16 cellular contexts compared by ENCODE assay signal in genomic region chr10:53357587-53357986, GRCh38.
DNase-seq lines count a peak whose midpoint lies in the region; ATAC-seq and TF ChIP-seq lines count a peak whose summit lies in the region.
"Had no signal": no experiment of that assay in that cellular context is flagged by ENCODE, and none has a peak within 500 bp of the region (broad histone marks: within the 10 kb centered on the region; RNA-seq: fewer than 3 reads in every experiment).

No MANE protein-coding gene starts in this region.

- no peaks in the 10 kb centered on the region for H4K20me1 ChIP-seq in GM23338 (replicated peaks; ENCODE audit: insufficient read depth)
- H4K20me1 ChIP-seq: BLaER1 treated with 17β-estradiol and CSF1 and Interleukin-3, amounts not matched to agents 10 nM and 100 nM had no signal

- no peaks in the 10 kb centered on the region for H3F3A ChIP-seq in GM23338 (replicated peaks; ENCODE audit: low read depth)

- H3K4me3 ChIP-seq in GM23338 (no peak overlapping the region), endodermal cell (ENCODE audit: low read length) (no peak overlapping the region)
- H3K4me3 ChIP-seq: A549; BLaER1 treated with 17β-estradiol and CSF1 and Interleukin-3, amounts not matched to agents 10 nM and 100 nM; SK-N-MC had no signal

- H3K4me2 ChIP-seq in GM23338 = 0 out of 2 replicates have a peak overlapping the region, but pooled peaks have one; percentile 7
- H3K4me2 ChIP-seq: A549; BLaER1 treated with 17β-estradiol and CSF1 and Interleukin-3, amounts not matched to agents 10 nM and 100 nM had no signal

- peaks cover 41% of the 10 kb centered on the region for H3K36me3 Mint-ChIP-seq in GM23338 (ENCODE audit: low read depth)
- H3K36me3 Mint-ChIP-seq in endodermal cell (ENCODE audit: low read depth) = peaks cover 5% of the 10 kb centered on the region

- no peaks in the 10 kb centered on the region for H3K27me3 ChIP-seq in GM23338 (ENCODE audit: insufficient read depth)
- H3K27me3 ChIP-seq in endodermal cell (ENCODE audit: control insufficient read depth, insufficient read depth, low read length, poor library complexity, severe bottlenecking) = no peaks in the 10 kb centered on the region
- H3K27me3 ChIP-seq: BLaER1 treated with 17β-estradiol and CSF1 and Interleukin-3, amounts not matched to agents 10 nM and 100 nM had no signal

- DNase-seq in GM23338 (ENCODE audit: low spot score) (no peak), NCI-H69 (lab: John Stamatoyannopoulos, UW) (peak; percentile 30), endodermal cell (no peak), kidney tubule cell (ENCODE audit: low spot score) (peak; percentile 2), NCI-H748 treated with DMSO at 0.1 percent for 48 hours (lab: John Stamatoyannopoulos, UW) (no peak)
- DNase-seq in stimulated activated CD4-positive, alpha-beta T cell treated with anti-CD3 and anti-CD28 coated beads, Interleukin-1b, Interleukin-23, amount 100 ng/mL, for 48 hours = no peak
- no peak for DNase-seq in central memory CD4-positive, alpha-beta T cell
- DNase-seq: DND-41, GDM1, NCI-H1105 treated with DMSO at 0.1 percent for 48 hours, NCI-H187 treated with DMSO at 0.1 percent for 48 hours had no signal

- no peak for ATAC-seq in GM23338
- no peak for ATAC-seq in HG03457 (IDR thresholded peaks at IDR 0.05; ENCODE audit: unreplicated experiment)
- ATAC-seq: A549, Right ventricle myocardium inferior had no signal

- H3K79me2 ChIP-seq in GM23338 (replicated peaks; ENCODE audit: insufficient read depth) = no peaks in the 10 kb centered on the region

- H3K9me3 ChIP-seq in endodermal cell (ENCODE audit: control insufficient read depth, low read length) = peaks cover 12% of the 10 kb centered on the region
- H3K9me3 ChIP-seq: A549; BLaER1 treated with 17β-estradiol and CSF1 and Interleukin-3, amounts not matched to agents 10 nM and 100 nM had no signal

- peaks cover 32% of the 10 kb centered on the region for H3K4me1 Mint-ChIP-seq in GM23338
- H3K4me1 Mint-ChIP-seq in endodermal cell = peaks cover 21% of the 10 kb centered on the region

- H3K27ac ChIP-seq in GM23338 (ENCODE audit: low read depth) = peak overlapping the region; percentile 97
- peak overlapping the region; percentile 14 for H3K27ac ChIP-seq in endodermal cell (ENCODE audit: low read depth, low read length)
- H3K27ac ChIP-seq: A549; BLaER1 treated with 17β-estradiol and CSF1 and Interleukin-3, amounts not matched to agents 10 nM and 100 nM; SK-N-MC had no signal

- H3K4me3 Mint-ChIP-seq in GM23338 = no peak overlapping the region
- no peak overlapping the region for H3K4me3 Mint-ChIP-seq in endodermal cell

- peaks cover 8% of the 10 kb centered on the region for H3K27me3 Mint-ChIP-seq in GM23338 (ENCODE audit: insufficient read depth, low read depth, poor library complexity)
- H3K27me3 Mint-ChIP-seq in endodermal cell (ENCODE audit: insufficient read depth) = no peaks in the 10 kb centered on the region

- H3K4me1 ChIP-seq in GM23338 (ENCODE audit: insufficient read depth) (peaks cover 17% of the 10 kb centered on the region), endodermal cell (ENCODE audit: control insufficient read depth, insufficient read depth, low read length) (no peaks in the 10 kb centered on the region)
- H3K4me1 ChIP-seq: A549; BLaER1 treated with 17β-estradiol and CSF1 and Interleukin-3, amounts not matched to agents 10 nM and 100 nM had no signal

- H3K27ac Mint-ChIP-seq in GM23338 (no peak overlapping the region), endodermal cell (no peak overlapping the region)

- H3K9me2 ChIP-seq in GM23338 (ENCODE audit: insufficient read depth) = peaks cover 3% of the 10 kb centered on the region; the same call in 1 of the 2 replicates

- H3K36me3 ChIP-seq in GM23338 (ENCODE audit: insufficient read depth) = no peaks in the 10 kb centered on the region
- no peaks in the 10 kb centered on the region for H3K36me3 ChIP-seq in endodermal cell (ENCODE audit: control insufficient read depth, insufficient read depth, low read length)
- H3K36me3 ChIP-seq: BLaER1 treated with 17β-estradiol and CSF1 and Interleukin-3, amounts not matched to agents 10 nM and 100 nM had no signal

- H3K9me3 Mint-ChIP-seq in GM23338 (peaks cover 14% of the 10 kb centered on the region), endodermal cell (peaks cover 10% of the 10 kb centered on the region)

- TF ChIP-seq CTCF in GM23338 (conservative IDR thresholded peaks at IDR 0.05; ENCODE audit: low read depth in 2 of 2) (no peak), endodermal cell (conservative IDR thresholded peaks at IDR 0.05) (no peak)

- H3K9ac ChIP-seq in endodermal cell (ENCODE audit: extremely low read depth, low read length, poor library complexity, severe bottlenecking) = no peak overlapping the region
- H3K9ac ChIP-seq: BLaER1 treated with 17β-estradiol and CSF1 and Interleukin-3, amounts not matched to agents 10 nM and 100 nM had no signal

- H2AFZ ChIP-seq in GM23338 = no peak overlapping the region

TF ChIP-seq in GM23338, 12 proteins besides CTCF, POLR2A, EP300 and RAD21 (continues in another document):
- TF ChIP-seq POLR2AphosphoS5 (IDR thresholded peaks at IDR 0.05; ENCODE audit: low read depth) (no peak), NANOG (IDR thresholded peaks at IDR 0.05; ENCODE audit: borderline replicate concordance) (no peak), REST (IDR thresholded peaks at IDR 0.05; ENCODE audit: unreplicated experiment) (no peak)

Comparison
In these comparisons a context has a peak if more than half of its experiments do, and no peak if none do; other contexts are left out.
1. DNase-seq: peak in NCI-H69 (single experiment) and kidney tubule cell (single experiment); none in GM23338 (single experiment), endodermal cell (single experiment), stimulated activated CD4-positive, alpha-beta T cell treated with anti-CD3 and anti-CD28 coated beads, Interleukin-1b, Interleukin-23, amount 100 ng/mL, for 48 hours (single experiment), central memory CD4-positive, alpha-beta T cell (single experiment) and NCI-H748 treated with DMSO at 0.1 percent for 48 hours (single experiment).